ENCODE assay signal across 20 cellular contexts in the genomic region with DNA sequence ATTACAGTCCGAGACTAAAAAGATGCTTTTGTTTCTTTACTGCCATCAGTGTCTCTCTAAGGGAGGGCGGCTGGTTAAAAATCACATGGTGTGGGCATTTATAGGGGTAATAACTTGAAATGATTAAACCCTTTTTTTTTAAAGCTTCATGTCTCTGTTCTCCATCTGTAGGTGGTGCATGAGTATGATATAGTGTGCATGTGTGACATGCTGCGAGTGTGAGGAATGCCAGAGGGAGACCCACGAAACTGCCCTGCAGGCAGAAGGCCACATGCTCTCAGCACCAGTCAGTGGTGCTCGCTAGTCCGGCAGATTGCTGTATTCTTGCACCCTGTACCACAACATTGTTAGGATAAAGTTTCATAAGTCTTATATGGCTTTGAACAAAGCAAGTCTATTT.
DNase-seq lines count a peak whose midpoint lies in the region; TF ChIP-seq lines count a peak whose summit lies in the region.
"Had no signal": no experiment of that assay in that cellular context is flagged by ENCODE, and none has a peak within 500 bp of the region (broad histone marks: within the 10 kb centered on the region; RNA-seq: fewer than 3 reads in every experiment).

No MANE protein-coding gene starts in this region.

- POLR2A ChIA-PET in HEK293 (lab: Yijun Ruan, JAX) (no interaction called here), RWPE1 (lab: Yijun Ruan, JAX; ENCODE audit: low non-redundant PET) (no interaction called here)

- H3K9me3 ChIP-seq in HEK293 (ENCODE audit: control insufficient read depth, insufficient read depth, low read depth, low read length), result no peaks in the 10 kb centered on the region
- H3K9me3 ChIP-seq in hepatocyte (ENCODE audit: low read depth), result no peaks in the 10 kb centered on the region
- no peaks in the 10 kb centered on the region for H3K9me3 ChIP-seq in neural progenitor cell (ENCODE audit: low read depth)
- H3K9me3 ChIP-seq in suprapubic skin, result no peaks in the 10 kb centered on the region
- H3K9me3 ChIP-seq: BLaER1 treated with 17β-estradiol and CSF1 and Interleukin-3, amounts not matched to agents 10 nM and 100 nM; SJSA1 had no signal

- H3K79me2 ChIP-seq in hepatocyte (no peaks in the 10 kb centered on the region), neural progenitor cell (ENCODE audit: low read depth) (no peaks in the 10 kb centered on the region)

- H3K4me3 ChIP-seq in HEK293 (ENCODE audit: low read depth, low read length) (no peak overlapping the region), hepatocyte (no peak overlapping the region), neural progenitor cell (no peak overlapping the region), suprapubic skin (no peak overlapping the region)
- H3K4me3 ChIP-seq: BLaER1 treated with 17β-estradiol and CSF1 and Interleukin-3, amounts not matched to agents 10 nM and 100 nM; PC-9; SJSA1 had no signal

- H3F3A ChIP-seq in neural progenitor cell (ENCODE audit: low read depth), result no peaks in the 10 kb centered on the region

- no peak for TF ChIP-seq EP300 in suprapubic skin (IDR thresholded peaks at IDR 0.05)

- H3K27ac Mint-ChIP-seq in neural progenitor cell, result peak overlapping the region; percentile 80
- peak overlapping the region; percentile 9 for H3K27ac Mint-ChIP-seq in type B pancreatic cell
- H3K27ac Mint-ChIP-seq: CD4-positive, alpha-beta T cell; IgD-negative memory B cell had no signal

- H3K4me2 ChIP-seq in hepatocyte (no peak overlapping the region), neural progenitor cell (no peak overlapping the region)
- H3K4me2 ChIP-seq: KMS-11, PC-9 had no signal

- peaks cover 2% of the 10 kb centered on the region for H3K4me1 Mint-ChIP-seq in neural progenitor cell
- H3K4me1 Mint-ChIP-seq in type B pancreatic cell (ENCODE audit: unreplicated experiment), result peaks cover 40% of the 10 kb centered on the region

- H2AFZ ChIP-seq in hepatocyte (no peak overlapping the region), neural progenitor cell (replicated peaks) (no peak overlapping the region)
- H2AFZ ChIP-seq: PC-9 had no signal

- no peak overlapping the region for H3K9ac ChIP-seq in neural progenitor cell
- H3K9ac ChIP-seq: BLaER1 treated with 17β-estradiol and CSF1 and Interleukin-3, amounts not matched to agents 10 nM and 100 nM; KMS-11 had no signal

- H3K27me3 ChIP-seq in hepatocyte (no peaks in the 10 kb centered on the region), neural progenitor cell (no peaks in the 10 kb centered on the region), suprapubic skin (no peaks in the 10 kb centered on the region)
- H3K27me3 ChIP-seq: BLaER1 treated with 17β-estradiol and CSF1 and Interleukin-3, amounts not matched to agents 10 nM and 100 nM had no signal

- TF ChIP-seq CTCF in HEK293 (tag by site-specific recombination; IDR thresholded peaks at IDR 0.05) (no peak), hepatocyte (IDR thresholded peaks at IDR 0.05; ENCODE audit: poor library complexity) (peak; percentile 3), neural progenitor cell (IDR thresholded peaks at IDR 0.05) (no peak), type B pancreatic cell (conservative IDR thresholded peaks at IDR 0.05) (no peak), RWPE1 (conservative IDR thresholded peaks at IDR 0.05; ENCODE audit: low read depth) (no peak), suprapubic skin (IDR thresholded peaks at IDR 0.05) (no peak)

- H3K27me3 Mint-ChIP-seq in neural progenitor cell (ENCODE audit: insufficient read depth, low read depth) (no peaks in the 10 kb centered on the region), type B pancreatic cell (no peaks in the 10 kb centered on the region)

- H3K4me1 ChIP-seq in HEK293 (ENCODE audit: control insufficient read depth, insufficient read depth, low read length) (peaks cover 11% of the 10 kb centered on the region), hepatocyte (ENCODE audit: insufficient read depth) (peaks cover 27% of the 10 kb centered on the region), neural progenitor cell (no peaks in the 10 kb centered on the region), suprapubic skin (peaks cover 5% of the 10 kb centered on the region)

- CTCF ChIA-PET in HEK293 (lab: Yijun Ruan, JAX) (no interaction called here), RWPE1 (lab: Yijun Ruan, JAX) (no interaction called here)

- H4K20me1 ChIP-seq in hepatocyte (ENCODE audit: insufficient read depth, poor library complexity, severe bottlenecking) (no peaks in the 10 kb centered on the region), neural progenitor cell (ENCODE audit: low read depth) (no peaks in the 10 kb centered on the region)
- H4K20me1 ChIP-seq: BLaER1 treated with 17β-estradiol and CSF1 and Interleukin-3, amounts not matched to agents 10 nM and 100 nM had no signal

- H3K4me3 Mint-ChIP-seq in neural progenitor cell (no peak overlapping the region), type B pancreatic cell (no peak overlapping the region)
- H3K4me3 Mint-ChIP-seq: CD4-positive, alpha-beta T cell; IgD-negative memory B cell had no signal

- no peak for TF ChIP-seq POLR2A in suprapubic skin (IDR thresholded peaks at IDR 0.05)

- 56% methylated on average over 6 of the region's 6 CpGs for WGBS in hepatocyte (ENCODE audit: low lambda C conversion rate, missing lambda C conversion rate)
- 94% methylated on average over 6 of the region's 6 CpGs for WGBS in suprapubic skin

- no peaks in the 10 kb centered on the region for H3K9me2 ChIP-seq in hepatocyte (replicated peaks; ENCODE audit: insufficient read depth)

- H3K36me3 ChIP-seq in HEK293 (ENCODE audit: control insufficient read depth in 2 of 2, insufficient read depth in 1 of 2, low read length in 2 of 2) (no peaks in the 10 kb centered on the region), hepatocyte (replicated peaks; ENCODE audit: insufficient read depth, low read depth) (no peaks in the 10 kb centered on the region), neural progenitor cell (no peaks in the 10 kb centered on the region), suprapubic skin (no peaks in the 10 kb centered on the region)
- H3K36me3 ChIP-seq: SJSA1 had no signal

- H3K36me3 Mint-ChIP-seq in neural progenitor cell, result no peaks in the 10 kb centered on the region
- H3K36me3 Mint-ChIP-seq in type B pancreatic cell, result no peaks in the 10 kb centered on the region
- H3K36me3 Mint-ChIP-seq: IgD-negative memory B cell had no signal

- DNase-seq in hepatocyte (ENCODE audit: low spot score), result no peak
- DNase-seq in neural progenitor cell (ENCODE audit: low spot score), result no peak
- no peak for DNase-seq in type B pancreatic cell (ENCODE audit: extremely low spot score, unreplicated experiment)
- no peak for DNase-seq in RWPE1 (ENCODE audit: low spot score)
- no peak for DNase-seq in DMS79 (lab: John Stamatoyannopoulos, UW)
- DNase-seq in suprapubic skin (ENCODE audit: low spot score in 2 of 2), result no peak
- DNase-seq: AML-193; CD4-positive, alpha-beta T cell; COR-L47; MM.1S; NCI-H1694; NCI-H2029 treated with DMSO at 0.1 percent for 48 hours; NCI-H526 treated with DMSO at 0.1 percent for 48 hours; PC-9; Right ventricle myocardium superior had no signal

- no peak overlapping the region for H3K27ac ChIP-seq in HEK293 (ENCODE audit: extremely low read depth, low read depth, low read length)
- H3K27ac ChIP-seq in hepatocyte, result no peak overlapping the region
- no peak overlapping the region for H3K27ac ChIP-seq in neural progenitor cell
- no peak overlapping the region for H3K27ac ChIP-seq in RWPE1
- no peak overlapping the region for H3K27ac ChIP-seq in suprapubic skin
- H3K27ac ChIP-seq: KMS-11, PC-9, SJSA1 had no signal

- no peaks in the 10 kb centered on the region for H3K9me3 Mint-ChIP-seq in neural progenitor cell
- H3K9me3 Mint-ChIP-seq in type B pancreatic cell, result no peaks in the 10 kb centered on the region
- H3K9me3 Mint-ChIP-seq: CD4-positive, alpha-beta T cell; IgD-negative memory B cell had no signal

TF ChIP-seq in HEK293, 187 proteins besides CTCF, POLR2A, EP300 and RAD21 (continues in another document):
- TF ChIP-seq, protein P1, sequence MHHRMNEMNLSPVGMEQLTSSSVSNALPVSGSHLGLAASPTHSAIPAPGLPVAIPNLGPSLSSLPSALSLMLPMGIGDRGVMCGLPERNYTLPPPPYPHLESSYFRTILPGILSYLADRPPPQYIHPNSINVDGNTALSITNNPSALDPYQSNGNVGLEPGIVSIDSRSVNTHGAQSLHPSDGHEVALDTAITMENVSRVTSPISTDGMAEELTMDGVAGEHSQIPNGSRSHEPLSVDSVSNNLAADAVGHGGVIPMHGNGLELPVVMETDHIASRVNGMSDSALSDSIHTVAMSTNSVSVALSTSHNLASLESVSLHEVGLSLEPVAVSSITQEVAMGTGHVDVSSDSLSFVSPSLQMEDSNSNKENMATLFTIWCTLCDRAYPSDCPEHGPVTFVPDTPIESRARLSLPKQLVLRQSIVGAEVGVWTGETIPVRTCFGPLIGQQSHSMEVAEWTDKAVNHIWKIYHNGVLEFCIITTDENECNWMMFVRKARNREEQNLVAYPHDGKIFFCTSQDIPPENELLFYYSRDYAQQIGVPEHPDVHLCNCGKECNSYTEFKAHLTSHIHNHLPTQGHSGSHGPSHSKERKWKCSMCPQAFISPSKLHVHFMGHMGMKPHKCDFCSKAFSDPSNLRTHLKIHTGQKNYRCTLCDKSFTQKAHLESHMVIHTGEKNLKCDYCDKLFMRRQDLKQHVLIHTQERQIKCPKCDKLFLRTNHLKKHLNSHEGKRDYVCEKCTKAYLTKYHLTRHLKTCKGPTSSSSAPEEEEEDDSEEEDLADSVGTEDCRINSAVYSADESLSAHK (tag by site-specific recombination; IDR thresholded peaks at IDR 0.05), result peak; percentile 93
- no peak for TF ChIP-seq ZNF560 (tag by site-specific recombination; IDR thresholded peaks at IDR 0.05; ENCODE audit: borderline replicate concordance)
- TF ChIP-seq, protein P2, sequence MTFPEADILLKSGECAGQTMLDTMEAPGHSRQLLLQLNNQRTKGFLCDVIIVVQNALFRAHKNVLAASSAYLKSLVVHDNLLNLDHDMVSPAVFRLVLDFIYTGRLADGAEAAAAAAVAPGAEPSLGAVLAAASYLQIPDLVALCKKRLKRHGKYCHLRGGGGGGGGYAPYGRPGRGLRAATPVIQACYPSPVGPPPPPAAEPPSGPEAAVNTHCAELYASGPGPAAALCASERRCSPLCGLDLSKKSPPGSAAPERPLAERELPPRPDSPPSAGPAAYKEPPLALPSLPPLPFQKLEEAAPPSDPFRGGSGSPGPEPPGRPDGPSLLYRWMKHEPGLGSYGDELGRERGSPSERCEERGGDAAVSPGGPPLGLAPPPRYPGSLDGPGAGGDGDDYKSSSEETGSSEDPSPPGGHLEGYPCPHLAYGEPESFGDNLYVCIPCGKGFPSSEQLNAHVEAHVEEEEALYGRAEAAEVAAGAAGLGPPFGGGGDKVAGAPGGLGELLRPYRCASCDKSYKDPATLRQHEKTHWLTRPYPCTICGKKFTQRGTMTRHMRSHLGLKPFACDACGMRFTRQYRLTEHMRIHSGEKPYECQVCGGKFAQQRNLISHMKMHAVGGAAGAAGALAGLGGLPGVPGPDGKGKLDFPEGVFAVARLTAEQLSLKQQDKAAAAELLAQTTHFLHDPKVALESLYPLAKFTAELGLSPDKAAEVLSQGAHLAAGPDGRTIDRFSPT (tag by site-specific recombination; IDR thresholded peaks at IDR 0.05), result no peak
- TF ChIP-seq TRIM28 (IDR thresholded peaks at IDR 0.05; ENCODE audit: borderline replicate concordance, low read length), result no peak
